In the genomic region with DNA sequence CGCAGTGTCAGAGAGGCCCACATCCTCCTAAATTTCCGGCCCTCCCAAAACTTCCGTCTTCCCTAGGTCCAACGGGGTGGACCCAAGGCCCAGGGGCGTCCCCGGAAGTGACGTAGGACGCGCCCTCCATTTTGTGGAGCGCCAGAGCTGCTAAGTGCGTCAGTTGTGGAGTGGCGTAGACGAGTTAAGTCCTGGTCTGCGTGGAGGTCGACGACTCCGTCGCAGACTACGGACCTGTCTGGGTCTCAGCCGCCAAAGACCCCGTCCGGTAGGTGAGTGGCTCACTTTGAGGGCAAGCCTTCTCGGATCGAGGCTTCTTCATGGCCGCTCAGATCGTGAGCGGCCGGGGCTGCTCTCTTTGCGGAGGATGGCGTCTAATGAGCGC, we compare ENCODE assay signal across 8 cellular contexts. TPM values are rescaled to one million over a fixed set of nuclear protein-coding genes. Genes with fewer than 3 reads are reported as not detected.
DNase-seq lines count a peak whose midpoint lies in the region; ATAC-seq and TF ChIP-seq lines count a peak whose summit lies in the region.

A gene (plus strand): TSS at position 159 of the 385 bp plus-strand sequence. CDS start 1,015 bp downstream, outside the sequence.

- peak; percentile 100 for TF ChIP-seq POLR2A in erythroblast (IDR thresholded peaks at IDR 0.05; ENCODE audit: low read length)

- H3K4me3 Mint-ChIP-seq in activated T-cell treated with anti-CD3 and anti-CD28 coated beads, Interleukin-2, amount 50 U/mL, for 24 hours: peak within 1 kb of the TSS; percentile 100

- in situ Hi-C loops in KBM-7 (cut with MboI; ENCODE audit: low pct_unique_long_range_greater_than_20kb, low sequenced_read_pairs): no loop called here

- DNase-seq in DMS153 treated with DMSO at 0.1 percent for 48 hours (lab: John Stamatoyannopoulos, UW; ENCODE audit: unreplicated experiment): peak; percentile 80
- peak; percentile 96 for DNase-seq in KBM-7
- peak; percentile 96 for DNase-seq in activated T-cell treated with anti-CD3 and anti-CD28 coated beads, Interleukin-2, amount 50 U/mL, for 24 hours
- peak; percentile 97 to 98 for DNase-seq in erythroblast (lab: John Stamatoyannopoulos, UW)
- peak; percentile 96 for DNase-seq in stimulated activated CD8-positive, alpha-beta memory T cell treated with anti-CD3 and anti-CD28 coated beads, Interleukin-4, amount 100 ng/mL, for 48 hours

- ATAC-seq in GM21717 (IDR thresholded peaks at IDR 0.05; ENCODE audit: unreplicated experiment): peak; percentile 87

- H3K9me3 Mint-ChIP-seq in activated T-cell treated with anti-CD3 and anti-CD28 coated beads, Interleukin-2, amount 50 U/mL, for 24 hours: peaks cover 3% of the 10 kb centered on the region

- H3K27ac Mint-ChIP-seq in activated T-cell treated with anti-CD3 and anti-CD28 coated beads, Interleukin-2, amount 50 U/mL, for 24 hours: peak within 1 kb of the TSS; percentile 100

- peak within 1 kb of the TSS; percentile 99 to 100 for H3K27ac ChIP-seq in mucosa of rectum (ENCODE audit: low read depth in 2 of 2, low read length in 2 of 2)

- peaks cover 13 to 18% of the 10 kb centered on the region in 2 donors for H3K4me1 ChIP-seq in mucosa of rectum (ENCODE audit: control insufficient read depth in 2 of 2, insufficient read depth in 2 of 2, low read length in 2 of 2)

- H3K4me1 Mint-ChIP-seq in activated T-cell treated with anti-CD3 and anti-CD28 coated beads, Interleukin-2, amount 50 U/mL, for 24 hours (ENCODE audit: low read depth): peaks cover 77% of the 10 kb centered on the region

- peaks cover 59% of the 10 kb centered on the region for H3K36me3 Mint-ChIP-seq in activated T-cell treated with anti-CD3 and anti-CD28 coated beads, Interleukin-2, amount 50 U/mL, for 24 hours (ENCODE audit: low read depth)

- H3K27me3 ChIP-seq in mucosa of rectum (ENCODE audit: control insufficient read depth in 2 of 2, insufficient read depth in 2 of 2, low read length in 2 of 2): no peaks in the 10 kb centered on the region

- no peaks in the 10 kb centered on the region for H3K9me3 ChIP-seq in mucosa of rectum (ENCODE audit: control insufficient read depth in 2 of 2, low read length in 2 of 2)

- H3K27me3 Mint-ChIP-seq in activated T-cell treated with anti-CD3 and anti-CD28 coated beads, Interleukin-2, amount 50 U/mL, for 24 hours: no peaks in the 10 kb centered on the region

- H3K4me3 ChIP-seq in mucosa of rectum (ENCODE audit: low read length in 2 of 2): peak within 1 kb of the TSS; percentile 93 to 99

- peaks cover 38 to 39% of the 10 kb centered on the region in 2 donors for H3K36me3 ChIP-seq in mucosa of rectum (ENCODE audit: control insufficient read depth in 2 of 2, insufficient read depth in 2 of 2, low read length in 2 of 2)

- H3K9ac ChIP-seq in mucosa of rectum (ENCODE audit: low read depth in 1 of 2, low read length in 2 of 2): peak within 1 kb of the TSS; percentile 100

TF ChIP-seq in PFSK-1, 5 proteins besides CTCF, POLR2A, EP300 and RAD21:
- TF ChIP-seq FOXP2 (optimal IDR thresholded peaks at IDR 0.05; ENCODE audit: borderline replicate concordance, extremely low read depth, extremely low read length, insufficient read depth): peak; percentile 88
- TF ChIP-seq, protein P1, sequence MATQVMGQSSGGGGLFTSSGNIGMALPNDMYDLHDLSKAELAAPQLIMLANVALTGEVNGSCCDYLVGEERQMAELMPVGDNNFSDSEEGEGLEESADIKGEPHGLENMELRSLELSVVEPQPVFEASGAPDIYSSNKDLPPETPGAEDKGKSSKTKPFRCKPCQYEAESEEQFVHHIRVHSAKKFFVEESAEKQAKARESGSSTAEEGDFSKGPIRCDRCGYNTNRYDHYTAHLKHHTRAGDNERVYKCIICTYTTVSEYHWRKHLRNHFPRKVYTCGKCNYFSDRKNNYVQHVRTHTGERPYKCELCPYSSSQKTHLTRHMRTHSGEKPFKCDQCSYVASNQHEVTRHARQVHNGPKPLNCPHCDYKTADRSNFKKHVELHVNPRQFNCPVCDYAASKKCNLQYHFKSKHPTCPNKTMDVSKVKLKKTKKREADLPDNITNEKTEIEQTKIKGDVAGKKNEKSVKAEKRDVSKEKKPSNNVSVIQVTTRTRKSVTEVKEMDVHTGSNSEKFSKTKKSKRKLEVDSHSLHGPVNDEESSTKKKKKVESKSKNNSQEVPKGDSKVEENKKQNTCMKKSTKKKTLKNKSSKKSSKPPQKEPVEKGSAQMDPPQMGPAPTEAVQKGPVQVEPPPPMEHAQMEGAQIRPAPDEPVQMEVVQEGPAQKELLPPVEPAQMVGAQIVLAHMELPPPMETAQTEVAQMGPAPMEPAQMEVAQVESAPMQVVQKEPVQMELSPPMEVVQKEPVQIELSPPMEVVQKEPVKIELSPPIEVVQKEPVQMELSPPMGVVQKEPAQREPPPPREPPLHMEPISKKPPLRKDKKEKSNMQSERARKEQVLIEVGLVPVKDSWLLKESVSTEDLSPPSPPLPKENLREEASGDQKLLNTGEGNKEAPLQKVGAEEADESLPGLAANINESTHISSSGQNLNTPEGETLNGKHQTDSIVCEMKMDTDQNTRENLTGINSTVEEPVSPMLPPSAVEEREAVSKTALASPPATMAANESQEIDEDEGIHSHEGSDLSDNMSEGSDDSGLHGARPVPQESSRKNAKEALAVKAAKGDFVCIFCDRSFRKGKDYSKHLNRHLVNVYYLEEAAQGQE (IDR thresholded peaks at IDR 0.05; ENCODE audit: insufficient read depth in 1 of 2, low read depth in 2 of 2, low read length in 2 of 2): no peak
- no peak for TF ChIP-seq SIN3A (IDR thresholded peaks at IDR 0.05; ENCODE audit: borderline replicate concordance, insufficient read depth, low read length)
- peak; percentile 93 for TF ChIP-seq POLR2AphosphoS5 (IDR thresholded peaks at IDR 0.05; ENCODE audit: low read depth, low read length)
- TF ChIP-seq TAF1 (IDR thresholded peaks at IDR 0.05; ENCODE audit: borderline replicate concordance, insufficient read depth, low read length): peak; percentile 79
TF ChIP-seq in PFSK-1: peak in this region for 3.

RNA-seq across cellular contexts. Expression of the gene that starts here (rescaled TPM):
- polyA plus RNA-seq in PFSK-1 (2012; ENCODE audit: insufficient read length, low read depth): 77.9 TPM

Comparison
In these comparisons a context has a peak if more than half of its experiments do, and no peak if none do; other contexts are left out.
1. Peak in every context shown above with its lines: DNase-seq, ATAC-seq, H3K4me3 ChIP-seq and H3K27ac ChIP-seq.